ENCODE assay signal across 16 cellular contexts in the genomic region with DNA sequence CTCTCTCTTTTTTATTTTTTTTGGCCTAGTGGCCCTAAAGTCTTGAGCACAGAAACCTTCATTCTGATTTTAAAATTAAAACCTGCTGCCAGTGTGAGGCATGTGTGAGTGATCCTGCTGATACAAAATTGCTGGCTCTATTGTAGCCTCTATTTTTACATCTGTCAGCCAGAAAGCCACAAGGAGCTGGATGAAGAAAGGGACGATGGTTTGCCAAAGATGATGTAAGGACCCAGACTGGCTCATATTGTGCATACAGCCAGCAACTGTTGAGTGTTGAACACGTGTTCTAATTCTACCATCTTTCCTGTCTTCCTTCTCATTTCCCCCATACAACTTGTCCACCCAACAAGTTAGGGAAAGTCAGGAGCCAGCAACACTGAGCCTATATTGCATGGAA. TPM values are rescaled to one million over a fixed set of nuclear protein-coding genes. Genes with fewer than 3 reads are reported as not detected.
DNase-seq lines count a peak whose midpoint lies in the region; ATAC-seq and TF ChIP-seq lines count a peak whose summit lies in the region.
"Had no signal": no experiment of that assay in that cellular context is flagged by ENCODE, and none has a peak within 500 bp of the region (broad histone marks: within the 10 kb centered on the region; RNA-seq: fewer than 3 reads in every experiment).

No MANE protein-coding gene starts in this region.

- no peak overlapping the region for H3K23ac ChIP-seq in mesendoderm (ENCODE audit: low read length)

- H3K27me3 ChIP-seq in Loucy (ENCODE audit: insufficient read depth, low read length, poor library complexity, severe bottlenecking) (no peaks in the 10 kb centered on the region), mesendoderm (ENCODE audit: insufficient read depth, low read length, poor library complexity) (no peaks in the 10 kb centered on the region)
- H3K27me3 ChIP-seq: cardiac muscle cell, Peyer's patch had no signal

- peak overlapping the region; percentile 41 for H2BK15ac ChIP-seq in mesendoderm (replicated peaks; ENCODE audit: low read depth)

- peaks cover 20% of the 10 kb centered on the region for H3K4me1 ChIP-seq in Loucy (ENCODE audit: insufficient read depth, low read length, poor library complexity, severe bottlenecking)
- H3K4me1 ChIP-seq in mesendoderm (ENCODE audit: control insufficient read depth, low read depth, low read length) = peaks cover 6% of the 10 kb centered on the region
- H3K4me1 ChIP-seq: Peyer's patch had no signal

- no peak overlapping the region for H3K9ac ChIP-seq in Loucy (ENCODE audit: low read depth, low read length, poor library complexity, severe bottlenecking)
- no peak overlapping the region for H3K9ac ChIP-seq in mesendoderm (ENCODE audit: low read length)

- POLR2A ChIA-PET in activated CD8-positive, alpha-beta T cell treated with anti-CD3 and anti-CD28 coated beads, Interleukin-2, amount 10 ng/mL, durations not matched to agents 7 days and 5 days (lab: Charles Lee) = interaction anchor here (0.7 kb wide), 1 partner anchor 997 kb away, joined by 3 read pairs; no protein-coding TSS in a partner anchor

- peaks cover 2% of the 10 kb centered on the region for H3K27me3 Mint-ChIP-seq in activated CD8-positive, alpha-beta T cell treated with anti-CD3 and anti-CD28 coated beads, Interleukin-2, amount 10 ng/mL, durations not matched to agents 7 days and 5 days (ENCODE audit: low read depth)
- H3K27me3 Mint-ChIP-seq: T-helper 17 cell had no signal

- no peaks in the 10 kb centered on the region for H3K9me2 ChIP-seq in Loucy (replicated peaks; ENCODE audit: low read depth, low read length)

- no peak overlapping the region for H4K8ac ChIP-seq in mesendoderm (ENCODE audit: low read depth, low read length)

- no peak overlapping the region for H3K18ac ChIP-seq in mesendoderm (ENCODE audit: low read length)

- no CpG with 5 or more reads among the region's 2 CpGs for WGBS in mesendoderm (ENCODE audit: extremely low coverage, insufficient coverage, low lambda C conversion rate)

- H3K9me3 ChIP-seq in Loucy (ENCODE audit: insufficient read depth, low read depth, low read length) = no peaks in the 10 kb centered on the region
- H3K9me3 ChIP-seq: Peyer's patch had no signal

- CTCF ChIA-PET in activated CD8-positive, alpha-beta T cell treated with anti-CD3 and anti-CD28 coated beads, Interleukin-2, amount 10 ng/mL, durations not matched to agents 7 days and 5 days (lab: Charles Lee) = no interaction called here

- H3K4me2 ChIP-seq in Loucy (ENCODE audit: low read depth, low read length, poor library complexity, severe bottlenecking) (no peak overlapping the region), mesendoderm (ENCODE audit: low read length) (no peak overlapping the region)

- peak; percentile 95 for DNase-seq in AG10803 (ENCODE audit: low read depth)
- peak; percentile 32 for DNase-seq in dedifferentiated amniotic fluid mesenchymal stem cell (ENCODE audit: extremely low spot score)
- no peak for DNase-seq in mesendoderm
- DNase-seq in NCI-H226 = no peak
- DNase-seq in NCI-H2081 (lab: John Stamatoyannopoulos, UW) = no peak
- no peak for DNase-seq in activated CD8-positive, alpha-beta T cell treated with anti-CD3 and anti-CD28 coated beads, Interleukin-2, amount 10 ng/mL, durations not matched to agents 7 days and 5 days
- DNase-seq: activated CD4-positive, alpha-beta T cell treated with anti-CD3 and anti-CD28 coated beads, Interleukin-2, amount 10 ng/mL, durations not matched to agents 24 days and 14 days; DMS153; occipital lobe; Peyer's patch; stimulated activated CD4-positive, alpha-beta T cell treated with anti-CD3 and anti-CD28 coated beads, Interleukin-1b, Interleukin-23, amount 100 ng/mL, for 48 hours; T-helper 17 cell had no signal

- no peaks in the 10 kb centered on the region for H3K4me1 Mint-ChIP-seq in activated CD8-positive, alpha-beta T cell treated with anti-CD3 and anti-CD28 coated beads, Interleukin-2, amount 10 ng/mL, durations not matched to agents 7 days and 5 days (ENCODE audit: low read depth)

- no peak overlapping the region for H3K56ac ChIP-seq in mesendoderm (ENCODE audit: low read length)

- H3K79me2 ChIP-seq in Loucy (ENCODE audit: insufficient read depth, low read length) (no peaks in the 10 kb centered on the region), mesendoderm (ENCODE audit: control insufficient read depth, insufficient read depth, low read length) (no peaks in the 10 kb centered on the region)

- H2BK5ac ChIP-seq in mesendoderm (ENCODE audit: low read length) = no peak overlapping the region

- H2AK5ac ChIP-seq in mesendoderm (ENCODE audit: low read length) = no peak overlapping the region

- no peak overlapping the region for H2BK120ac ChIP-seq in mesendoderm (ENCODE audit: low read depth, low read length)

- no peaks in the 10 kb centered on the region for H3F3A ChIP-seq in Loucy (ENCODE audit: low read depth)

- no peak overlapping the region for H3K4me3 ChIP-seq in AG10803 (ENCODE audit: low read length)
- H3K4me3 ChIP-seq in Loucy (ENCODE audit: low read length, poor library complexity, severe bottlenecking) = no peak overlapping the region
- H3K4me3 ChIP-seq in mesendoderm (ENCODE audit: low read length) = no peak overlapping the region
- H3K4me3 ChIP-seq: cardiac muscle cell, GM12878, Peyer's patch had no signal

- H4K5ac ChIP-seq in mesendoderm (ENCODE audit: low read length) = no peak overlapping the region

- H3K4ac ChIP-seq in mesendoderm (ENCODE audit: low read depth, low read length) = no peak overlapping the region

- H4K20me1 ChIP-seq in Loucy (ENCODE audit: insufficient read depth, low read length, poor library complexity, severe bottlenecking) = no peaks in the 10 kb centered on the region

- H3K36me3 ChIP-seq in Loucy (ENCODE audit: insufficient read depth, low read length) = no peaks in the 10 kb centered on the region
- no peaks in the 10 kb centered on the region for H3K36me3 ChIP-seq in mesendoderm (ENCODE audit: control insufficient read depth, insufficient read depth, low read length)
- H3K36me3 ChIP-seq: cardiac muscle cell, Peyer's patch had no signal

- H3K4me3 Mint-ChIP-seq in activated CD8-positive, alpha-beta T cell treated with anti-CD3 and anti-CD28 coated beads, Interleukin-2, amount 10 ng/mL, durations not matched to agents 7 days and 5 days = no peak overlapping the region
- H3K4me3 Mint-ChIP-seq: activated CD4-positive, alpha-beta T cell treated with anti-CD3 and anti-CD28 coated beads, Interleukin-2, amount 10 ng/mL, durations not matched to agents 24 days and 14 days; T-helper 17 cell had no signal

- TF ChIP-seq CTCF in AG10803 (conservative IDR thresholded peaks at IDR 0.05; ENCODE audit: low read length) (no peak), Loucy (conservative IDR thresholded peaks at IDR 0.05; ENCODE audit: low read length) (no peak)

- no peak overlapping the region for H3K27ac ChIP-seq in mesendoderm (ENCODE audit: low read depth, low read length)
- H3K27ac ChIP-seq: Peyer's patch had no signal

- no peaks in the 10 kb centered on the region for H3K9me3 Mint-ChIP-seq in activated CD8-positive, alpha-beta T cell treated with anti-CD3 and anti-CD28 coated beads, Interleukin-2, amount 10 ng/mL, durations not matched to agents 7 days and 5 days (ENCODE audit: insufficient read depth)
- H3K9me3 Mint-ChIP-seq: activated CD4-positive, alpha-beta T cell treated with anti-CD3 and anti-CD28 coated beads, Interleukin-2, amount 10 ng/mL, durations not matched to agents 24 days and 14 days had no signal

- ATAC-seq in HG03442 (IDR thresholded peaks at IDR 0.05; ENCODE audit: unreplicated experiment) = no peak
- no peak for ATAC-seq in activated CD8-positive, alpha-beta T cell treated with anti-CD3 and anti-CD28 coated beads, Interleukin-2, amount 10 ng/mL, durations not matched to agents 7 days and 5 days
- ATAC-seq: GM12878, T-helper 17 cell had no signal

- no peaks in the 10 kb centered on the region for H3K79me1 ChIP-seq in mesendoderm (ENCODE audit: low read length)

- no peak overlapping the region for H3K27ac Mint-ChIP-seq in activated CD8-positive, alpha-beta T cell treated with anti-CD3 and anti-CD28 coated beads, Interleukin-2, amount 10 ng/mL, durations not matched to agents 7 days and 5 days
- H3K27ac Mint-ChIP-seq: activated CD4-positive, alpha-beta T cell treated with anti-CD3 and anti-CD28 coated beads, Interleukin-2, amount 10 ng/mL, durations not matched to agents 24 days and 14 days; T-helper 17 cell had no signal

- H3K36me3 Mint-ChIP-seq in activated CD8-positive, alpha-beta T cell treated with anti-CD3 and anti-CD28 coated beads, Interleukin-2, amount 10 ng/mL, durations not matched to agents 7 days and 5 days (ENCODE audit: low read depth) = no peaks in the 10 kb centered on the region

- peak overlapping the region; percentile 41; the same call in 1 of the 2 replicates for H2AFZ ChIP-seq in Loucy (ENCODE audit: low read length)

RNA-seq across cellular contexts. Expression of a gene that starts 40.8 kb away (rescaled TPM):
- 3.7 TPM for polyA plus RNA-seq in mesendoderm (2013, experiment 1 of 2)
- polyA plus RNA-seq in mesendoderm (2013, experiment 2 of 2) = 3.7 TPM
- total RNA-seq in activated CD8-positive, alpha-beta T cell treated with anti-CD3 and anti-CD28 coated beads, Interleukin-2, amount 10 ng/mL, durations not matched to agents 7 days and 5 days = 10 to 100 TPM; 36.7 to 42.9 TPM

Comparison
In these comparisons a context has a peak if more than half of its experiments do, and no peak if none do; other contexts are left out.
1. DNase-seq: peak in AG10803 (single experiment) and dedifferentiated amniotic fluid mesenchymal stem cell (single experiment); none in mesendoderm (single experiment), NCI-H226 (single experiment), NCI-H2081 (0 of 2) and activated CD8-positive, alpha-beta T cell treated with anti-CD3 and anti-CD28 coated beads, Interleukin-2, amount 10 ng/mL, durations not matched to agents 7 days and 5 days (single experiment).